Comparison of ENCODE assay signal across 6 cellular contexts in genomic region chr1:248648770-248649536, GRCh38. TPM values are rescaled to one million over a fixed set of nuclear protein-coding genes. Genes with fewer than 3 reads are reported as not detected.
"Had no signal": no experiment of that assay in that cellular context is flagged by ENCODE, and none has a peak within 500 bp of the region (broad histone marks: within the 10 kb centered on the region; RNA-seq: fewer than 3 reads in every experiment).

No MANE protein-coding gene starts in this region.

RNA-seq across cellular contexts. Expression of gene OR2T35, which starts 3.9 kb away (rescaled TPM):
- total RNA-seq: GM23338, H1, H9, HepG2, HT-29 had no signal
- polyA plus RNA-seq: GM23338, H1, HepG2, IgD-negative memory B cell had no signal

RNA-seq across cellular contexts. Expression of gene OR2T27, which starts 6.4 kb away (rescaled TPM):
- total RNA-seq: GM23338, H1, H9, HepG2, HT-29 had no signal
- polyA plus RNA-seq: GM23338, H1, HepG2, IgD-negative memory B cell had no signal

RNA-seq across cellular contexts. Expression of gene OR2T11, which starts 14.1 kb away (rescaled TPM):
- total RNA-seq: GM23338, H1, H9, HepG2, HT-29 had no signal
- polyA plus RNA-seq: GM23338, H1, HepG2, IgD-negative memory B cell had no signal

RNA-seq across cellular contexts. Expression of gene OR2T10, which starts 51.5 kb away (rescaled TPM):
- total RNA-seq: GM23338, H1, H9, HepG2, HT-29 had no signal
- polyA plus RNA-seq: GM23338, H1, HepG2 had no signal

RNA-seq across cellular contexts. Expression of gene OR14I1, which starts 53.6 kb away (rescaled TPM):
- total RNA-seq: GM23338, H1, H9, HepG2, HT-29 had no signal
- polyA plus RNA-seq: GM23338, H1, HepG2, IgD-negative memory B cell had no signal
